In genomic region chr2:241665731-241666440, GRCh38 we compare ENCODE assay signal across 2 cellular contexts.
TF ChIP-seq lines count a peak whose summit lies in the region.

No MANE protein-coding gene starts in this region.

TF ChIP-seq in HEK293, 187 proteins besides CTCF, POLR2A, EP300 and RAD21:
- TF ChIP-seq GLI2 (tag by site-specific recombination; IDR thresholded peaks at IDR 0.05; ENCODE audit: borderline replicate concordance, low read depth): no peak
- TF ChIP-seq TSHZ1 (tag by site-specific recombination; IDR thresholded peaks at IDR 0.05; ENCODE audit: borderline replicate concordance): peak; percentile 58; the same call in 1 of the 2 replicates
- TF ChIP-seq ZEB2 (tag by site-specific recombination; IDR thresholded peaks at IDR 0.05): peak; percentile 41; the same call in 1 of the 2 replicates
TF ChIP-seq in HEK293: peak in this region for 2.

TF ChIP-seq in H1, 55 proteins besides CTCF, POLR2A, EP300 and RAD21:
- no peak for TF ChIP-seq ATF2 (IDR thresholded peaks at IDR 0.05; ENCODE audit: low read length)
- TF ChIP-seq SP2 (IDR thresholded peaks at IDR 0.05; ENCODE audit: low read length): no peak
- TF ChIP-seq SIN3A (conservative IDR thresholded peaks at IDR 0.05 in 1 of 2, IDR thresholded peaks at IDR 0.05 in 1 of 2; ENCODE audit: low read depth in 1 of 2, low read length in 2 of 2): peak; percentile 97
- no peak for TF ChIP-seq SRF (IDR thresholded peaks at IDR 0.05; ENCODE audit: low read depth, low read length)
- TF ChIP-seq POU5F1 (IDR thresholded peaks at IDR 0.05; ENCODE audit: low read depth, low read length): no peak
- no peak for TF ChIP-seq CREB1 (IDR thresholded peaks at IDR 0.05)
- peak; percentile 66 for TF ChIP-seq CTBP2 (IDR thresholded peaks at IDR 0.05; ENCODE audit: borderline replicate concordance, insufficient read depth, insufficient read length, low read length)
- no peak for TF ChIP-seq MAX (IDR thresholded peaks at IDR 0.05)
- TF ChIP-seq EZH2 (IDR thresholded peaks at IDR 0.05; ENCODE audit: low read depth, low read length, severe bottlenecking): no peak
- TF ChIP-seq GABPA (IDR thresholded peaks at IDR 0.05; ENCODE audit: borderline replicate concordance, insufficient read depth, low read length): no peak
- no peak for TF ChIP-seq HDAC2 (IDR thresholded peaks at IDR 0.05; ENCODE audit: borderline replicate concordance in 1 of 2, low read depth in 2 of 2, low read length in 2 of 2)
- no peak for TF ChIP-seq RNF2 (IDR thresholded peaks at IDR 0.05; ENCODE audit: borderline replicate concordance, low read depth, low read length, missing control alignments, poor library complexity, severe bottlenecking)
- TF ChIP-seq SAP30 (IDR thresholded peaks at IDR 0.05; ENCODE audit: insufficient read depth, insufficient replicate concordance, low read length): peak; percentile 56
- no peak for TF ChIP-seq CBX5 (IDR thresholded peaks at IDR 0.05; ENCODE audit: low read depth, low read length)
